In genomic region chr7:35860664-35861063, GRCh38 we compare ENCODE assay signal across 27 cellular contexts.
"Had no signal": no experiment of that assay in that cellular context is flagged by ENCODE, and none has a peak within 500 bp of the region (broad histone marks: within the 10 kb centered on the region; RNA-seq: fewer than 3 reads in every experiment).

No MANE protein-coding gene starts in this region.

- ATAC-seq: effector memory CD8-positive, alpha-beta T cell; gastroesophageal sphincter; left cardiac atrium; right cardiac atrium; SK-N-SH treated with all-trans-retinoic acid at 6 μM for 48 hours; stimulated activated naive CD8-positive, alpha-beta T cell treated with anti-CD3 and anti-CD28 coated beads, Interleukin-15, Interleukin-2, amounts not matched to agents 100 U/mL and 50 U/mL, for 24 hours; WTC11 had no signal

- H2AFZ ChIP-seq: hepatocyte had no signal

- H3K27ac Mint-ChIP-seq: activated naive CD8-positive, alpha-beta T cell treated with anti-CD3 and anti-CD28 coated beads, Interleukin-2, amount 10 ng/mL, durations not matched to agents 7 days and 5 days; activated T-cell treated with anti-CD3 and anti-CD28 coated beads, Interleukin-2, amount 50 U/mL, for 24 hours; activated T-helper 2 cell treated with anti-CD3 and anti-CD28 coated beads, Interferon-gamma antibody, Interleukin-2, Interleukin-4, amounts not matched to agents 10 μg/mL and 5 μg/mL and 100 μg/mL, durations not matched to agents 14 hours and 24 hours and 36 hours; brain; mesothelial cell of epicardium had no signal

- H3K4me2 ChIP-seq: hepatocyte had no signal

- H3K27ac ChIP-seq: ascending aorta, cardiac muscle cell, gastroesophageal sphincter, hepatocyte, testis, transverse colon had no signal

- H3K27me3 Mint-ChIP-seq: activated naive CD8-positive, alpha-beta T cell treated with anti-CD3 and anti-CD28 coated beads, Interleukin-2, amount 10 ng/mL, durations not matched to agents 7 days and 5 days; activated T-cell treated with anti-CD3 and anti-CD28 coated beads, Interleukin-2, amount 50 U/mL, for 24 hours; brain; effector memory CD8-positive, alpha-beta T cell; naive B cell had no signal

- H3K27me3 ChIP-seq: ascending aorta, cardiac muscle cell, gastroesophageal sphincter, hepatocyte, testis, transverse colon had no signal

- H3K36me3 ChIP-seq: cardiac muscle cell had no signal

- DNase-seq: activated CD4-positive, alpha-beta T cell treated with anti-CD3 and anti-CD28 coated beads for 1 hour; activated CD4-positive, alpha-beta T cell treated with anti-CD3 and anti-CD28 coated beads, Interleukin-2, amount 50 U/mL, for 1 hour; activated CD8-positive, alpha-beta memory T cell treated with anti-CD3 and anti-CD28 coated beads for 24 hours; activated CD8-positive, alpha-beta memory T cell treated with anti-CD3 and anti-CD28 coated beads, Interleukin-2, amount 50 U/mL, for 4 hours; activated naive CD4-positive, alpha-beta T cell; activated naive CD8-positive, alpha-beta T cell treated with anti-CD3 and anti-CD28 coated beads, Interleukin-2, amount 10 ng/mL, durations not matched to agents 7 days and 5 days; activated T-cell treated with anti-CD3 and anti-CD28 coated beads, Interleukin-2, amount 50 U/mL, for 24 hours; cortex of kidney; effector memory CD8-positive, alpha-beta T cell; erythroblast; left cardiac atrium; mammary epithelial cell; naive B cell; right cardiac atrium; stimulated activated naive CD8-positive, alpha-beta T cell treated with anti-CD3 and anti-CD28 coated beads, Interleukin-15, Interleukin-2, amounts not matched to agents 100 U/mL and 50 U/mL, for 24 hours; T-helper 2 cell; testis; transverse colon had no signal

- H3K4me3 ChIP-seq: ascending aorta, cardiac muscle cell, gastroesophageal sphincter, hepatocyte, testis, transverse colon had no signal

- H3K4me1 ChIP-seq: ascending aorta, testis had no signal

- H3K4me3 Mint-ChIP-seq: activated naive CD8-positive, alpha-beta T cell treated with anti-CD3 and anti-CD28 coated beads, Interleukin-2, amount 10 ng/mL, durations not matched to agents 7 days and 5 days; activated T-cell treated with anti-CD3 and anti-CD28 coated beads, Interleukin-2, amount 50 U/mL, for 24 hours; brain; mesothelial cell of epicardium; WTC11 had no signal

- H3K9me3 Mint-ChIP-seq: activated T-cell treated with anti-CD3 and anti-CD28 coated beads, Interleukin-2, amount 50 U/mL, for 24 hours; activated T-helper 2 cell treated with anti-CD3 and anti-CD28 coated beads, Interferon-gamma antibody, Interleukin-2, Interleukin-4, amounts not matched to agents 10 μg/mL and 5 μg/mL and 100 μg/mL, durations not matched to agents 14 hours and 24 hours and 36 hours; effector memory CD8-positive, alpha-beta T cell had no signal

- H3K9me3 ChIP-seq: ascending aorta, testis, transverse colon had no signal
